Comparison of ENCODE assay signal across 1 cellular context in the genomic region with DNA sequence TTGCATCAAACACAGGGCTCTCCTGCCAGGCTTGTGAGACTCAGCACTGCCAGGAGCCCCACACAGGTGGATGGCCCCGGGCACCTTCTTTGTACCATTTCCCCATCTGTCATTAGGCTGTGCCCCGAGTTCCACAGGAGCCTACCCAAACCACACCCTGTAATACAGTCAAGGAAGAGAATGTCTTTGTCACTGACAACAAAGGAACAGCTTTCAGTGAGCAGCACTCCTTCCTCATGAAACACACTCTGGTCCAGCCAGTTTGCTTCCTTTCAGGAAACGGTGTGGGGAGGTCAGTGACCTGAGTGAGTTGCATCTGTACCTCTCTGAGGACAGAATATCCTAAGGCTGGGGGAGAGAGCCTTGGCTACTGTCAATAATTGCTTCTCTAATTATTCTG.
TF ChIP-seq lines count a peak whose summit lies in the region.

No MANE protein-coding gene starts in this region.

TF ChIP-seq in endothelial cell of umbilical vein, 7 proteins besides CTCF, POLR2A, EP300 and RAD21 (continued from another document):
- no peak for TF ChIP-seq POLR2AphosphoS5 (IDR thresholded peaks at IDR 0.05; ENCODE audit: insufficient read depth, low read depth, low read length)
- no peak for TF ChIP-seq GATA2 (IDR thresholded peaks at IDR 0.05; ENCODE audit: insufficient read depth, insufficient read length, low read depth, low read length)
- no peak for TF ChIP-seq MYC (IDR thresholded peaks at IDR 0.05; ENCODE audit: low read depth, low read length)
- no peak for TF ChIP-seq JUN (IDR thresholded peaks at IDR 0.05; ENCODE audit: borderline replicate concordance, insufficient read depth, insufficient read length, low read depth)
- TF ChIP-seq, protein P1, sequence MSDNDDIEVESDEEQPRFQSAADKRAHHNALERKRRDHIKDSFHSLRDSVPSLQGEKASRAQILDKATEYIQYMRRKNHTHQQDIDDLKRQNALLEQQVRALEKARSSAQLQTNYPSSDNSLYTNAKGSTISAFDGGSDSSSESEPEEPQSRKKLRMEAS (IDR thresholded peaks at IDR 0.05; ENCODE audit: insufficient read depth, insufficient read length) = no peak
TF ChIP-seq in endothelial cell of umbilical vein: peak in this region for 0.
